Comparison of ENCODE assay signal across 12 cellular contexts in genomic region chr4:164913511-164913910, GRCh38. TPM values are rescaled to one million over a fixed set of nuclear protein-coding genes. Genes with fewer than 3 reads are reported as not detected.
DNase-seq lines count a peak whose midpoint lies in the region; ATAC-seq, FAIRE-seq and TF ChIP-seq lines count a peak whose summit lies in the region.
"Not testable (repeated sequence)": the region's sequence is repeated elsewhere in the genome, so short reads cannot be mapped to it uniquely, and the experiment has no call there.
"Had no signal": no experiment of that assay in that cellular context is flagged by ENCODE, and none has a peak within 500 bp of the region (broad histone marks: within the 10 kb centered on the region; RNA-seq: fewer than 3 reads in every experiment).

No MANE protein-coding gene starts in this region.

- not testable (repeated sequence) for H3K4me3 Mint-ChIP-seq in H9

- not testable (repeated sequence) for H3K14ac ChIP-seq in H9 (ENCODE audit: insufficient read depth, low read length)

- TF ChIP-seq EP300 in HepG2 (IDR thresholded peaks at IDR 0.05; ENCODE audit: low read depth in 2 of 2, low read length in 2 of 2); HepG2 (CRISPR knock-in tag; IDR thresholded peaks at IDR 0.05; ENCODE audit: borderline replicate concordance): not testable (repeated sequence)

- H3K4me2 ChIP-seq in H9 (ENCODE audit: insufficient read depth, insufficient read length, low read length); PC-3 (ENCODE audit: low read length); HepG2 (ENCODE audit: low read depth, low read length): not testable (repeated sequence)

- H2BK12ac ChIP-seq in H9 (ENCODE audit: insufficient read length, low read depth, low read length), result not testable (repeated sequence)

- not testable (repeated sequence) for H3K27ac ChIP-seq in H9 (ENCODE audit: insufficient read length, low read depth, low read length); PC-3 (ENCODE audit: low read length); HepG2 (ENCODE audit: extremely low read length, insufficient read depth, low read length)

- H3K79me1 ChIP-seq in H9 (ENCODE audit: insufficient read depth, low read depth, low read length, poor library complexity, severe bottlenecking), result not testable (repeated sequence)

- intact Hi-C loops in PC-3 (cut with micrococcal nuclease); HepG2 (cut with micrococcal nuclease; ENCODE audit: unreplicated experiment): not testable (repeated sequence)

- not testable (repeated sequence) for H3K4me1 Mint-ChIP-seq in H9

- H3K9me3 ChIP-seq in H9 (ENCODE audit: control insufficient read depth, low read depth, low read length); PC-3 (ENCODE audit: low read length); HepG2 (ENCODE audit: low read length): not testable (repeated sequence)

- not testable (repeated sequence) for H3K56ac ChIP-seq in H9 (ENCODE audit: insufficient read length, low read depth, low read length)

- in situ Hi-C loops in HepG2 (cut with HindIII; ENCODE audit: extremely low pct_ligation_motif_present, low pct_unique_long_range_greater_than_20kb), result not testable (repeated sequence)

- TF ChIP-seq CTCF in D721Med (IDR thresholded peaks at IDR 0.05; ENCODE audit: insufficient read depth, missing control alignments) (peak; percentile 16), H9 (conservative IDR thresholded peaks at IDR 0.05) (peak; percentile 62), PC-3 (conservative IDR thresholded peaks at IDR 0.05; ENCODE audit: low read depth, low read length) (0 out of 2 replicates have a peak, but pooled peaks have one; percentile 15), HepG2 (CRISPR knock-in tag; IDR thresholded peaks at IDR 0.05) (0 out of 2 replicates have a peak, but pooled peaks have one; percentile 5)

- not testable (repeated sequence) for H4K91ac ChIP-seq in H9 (ENCODE audit: insufficient read length, low read depth, low read length)

- H2BK20ac ChIP-seq in H9 (ENCODE audit: low read depth, low read length, poor library complexity, severe bottlenecking), result not testable (repeated sequence)

- POLR2A ChIA-PET in PC-3 (lab: Charles Lee; ENCODE audit: unreplicated experiment); HepG2 (lab: Yijun Ruan, JAX): not testable (repeated sequence)

- not testable (repeated sequence) for H2AFZ ChIP-seq in H9 (ENCODE audit: low read length); PC-3 (ENCODE audit: low read length); HepG2 (ENCODE audit: low read length)

- H3K79me2 ChIP-seq in H9 (ENCODE audit: insufficient read depth, low read length); PC-3 (ENCODE audit: low read length); HepG2 (ENCODE audit: insufficient read depth, low read length): not testable (repeated sequence)

- not testable (repeated sequence) for H3K18ac ChIP-seq in H9 (ENCODE audit: insufficient read length, low read depth, low read length)

- H3K9me2 ChIP-seq in PC-3 (replicated peaks; ENCODE audit: low read length), result not testable (repeated sequence)

- H3K23ac ChIP-seq in H9 (ENCODE audit: insufficient read length, low read depth, low read length), result not testable (repeated sequence)

- H3K4ac ChIP-seq in H9 (ENCODE audit: low read depth, low read length), result not testable (repeated sequence)

- H3K9me3 Mint-ChIP-seq in H9, result not testable (repeated sequence)

- not testable (repeated sequence) for H3K27me3 Mint-ChIP-seq in H9 (ENCODE audit: low read depth)

- not testable (repeated sequence) for H3K27me3 ChIP-seq in H9 (ENCODE audit: insufficient read depth, low read length); PC-3 (ENCODE audit: low read length); HepG2 (ENCODE audit: control insufficient read depth in 1 of 2, insufficient read depth in 2 of 2, low read length in 2 of 2)

- H4K8ac ChIP-seq in H9 (replicated peaks; ENCODE audit: insufficient read length, low read depth, low read length), result not testable (repeated sequence)

- not testable (repeated sequence) for H2BK5ac ChIP-seq in H9 (ENCODE audit: insufficient read length, low read length)

- not testable (repeated sequence) for H4K5ac ChIP-seq in H9 (ENCODE audit: insufficient read length, low read depth, low read length)

- H3K9ac ChIP-seq in H9 (ENCODE audit: extremely low read depth, insufficient read length, low read length); PC-3 (ENCODE audit: low read length); HepG2 (ENCODE audit: insufficient read depth, low read depth, low read length): not testable (repeated sequence)

- not testable (repeated sequence) for H2BK120ac ChIP-seq in H9 (ENCODE audit: low read depth, low read length, poor library complexity, severe bottlenecking)

- H3K36me3 Mint-ChIP-seq in H9 (ENCODE audit: insufficient read depth in 1 of 3, low read depth in 3 of 3), result not testable (repeated sequence)

- DNase-seq in D721Med (ENCODE audit: insufficient read length, low spot score); H9; PC-3; HepG2 (ENCODE audit: low spot score): not testable (repeated sequence)

- not testable (repeated sequence) for H3K4me1 ChIP-seq in H9 (ENCODE audit: insufficient read depth, low read length); PC-3 (ENCODE audit: insufficient read depth, low read length); HepG2 (ENCODE audit: insufficient read depth, low read length)

- CTCF ChIA-PET in PC-3 (lab: Charles Lee); HepG2 (lab: Yijun Ruan, JAX; ENCODE audit: low intra/inter-chr PET ratio, low total read pairs): not testable (repeated sequence)

- WGBS in H9 (ENCODE audit: extremely low coverage, insufficient read length, low lambda C conversion rate), result no CpG with 5 or more reads among the region's 2 CpGs
- WGBS in HepG2 (ENCODE audit: low lambda C conversion rate), result 92% methylated on average over 2 of the region's 2 CpGs

- H3K36me3 ChIP-seq in PC-3 (ENCODE audit: low read depth, low read length); HepG2 (replicated peaks in 1 of 2; ENCODE audit: control insufficient read depth in 1 of 2, insufficient read depth in 2 of 2, low read length in 2 of 2): not testable (repeated sequence)

- H3T11ph ChIP-seq in H9 (ENCODE audit: low read length), result not testable (repeated sequence)

- not testable (repeated sequence) for TF ChIP-seq POLR2A in HepG2 (IDR thresholded peaks at IDR 0.05; ENCODE audit: insufficient read depth in 1 of 2, low read depth in 2 of 2, low read length in 2 of 2)

- not testable (repeated sequence) for H3K4me3 ChIP-seq in PC-3 (ENCODE audit: low read length); HepG2 (replicated peaks in 1 of 3; ENCODE audit: insufficient read depth in 1 of 3, low read depth in 2 of 3, low read length in 3 of 3)

- H2BK15ac ChIP-seq in H9 (ENCODE audit: low read depth, low read length), result not testable (repeated sequence)

- H2AK5ac ChIP-seq in H9 (ENCODE audit: insufficient read length, low read length), result not testable (repeated sequence)

- not testable (repeated sequence) for H3K23me2 ChIP-seq in H9 (ENCODE audit: insufficient read length, low read depth, low read length, poor library complexity, severe bottlenecking)

- not testable (repeated sequence) for FAIRE-seq in D721Med (lab: Jason Lieb, UNC); HepG2 (lab: Jason Lieb, UNC)

- peak; percentile 68 for ATAC-seq in GM18520 (IDR thresholded peaks at IDR 0.05; ENCODE audit: unreplicated experiment)
- ATAC-seq in GM19397 (IDR thresholded peaks at IDR 0.05; ENCODE audit: unreplicated experiment), result peak; percentile 69
- ATAC-seq in HG03045 (IDR thresholded peaks at IDR 0.05; ENCODE audit: unreplicated experiment), result peak; percentile 53
- peak; percentile 84 for ATAC-seq in HG03469 (IDR thresholded peaks at IDR 0.05; ENCODE audit: unreplicated experiment)
- ATAC-seq in PC-3, HepG2: not testable (repeated sequence)

- not testable (repeated sequence) for TF ChIP-seq RAD21 in HepG2 (CRISPR knock-in tag; IDR thresholded peaks at IDR 0.05)

- not testable (repeated sequence) for H3F3A ChIP-seq in PC-3 (ENCODE audit: low read length, unreplicated experiment)

- H4K20me1 ChIP-seq in H9 (ENCODE audit: control insufficient read depth, insufficient read depth, insufficient read length); PC-3 (ENCODE audit: low read length); HepG2 (ENCODE audit: insufficient read depth, low read length): not testable (repeated sequence)

- H3K27ac Mint-ChIP-seq in H9, result peak overlapping the region in 1 of 3 experiments; percentile 64; a peak in 2 of 7 replicates

- BruUV-seq in PC-3 (replicated peaks; lab: Mats Ljungman, UMichigan); HepG2 (replicated peaks; lab: Mats Ljungman, UMichigan): not testable (repeated sequence)

RNA-seq across cellular contexts. Expression of gene APELA, which starts 36.5 kb away (rescaled TPM):
- total RNA-seq in H9 (2021), result 135 and 140 TPM in 2 replicates
- not detected in 2 replicates for total RNA-seq in PC-3 (2014; rRNA removed)
- not detected in 2 replicates for total RNA-seq in HepG2 (2016; rRNA removed; fragmentation: Illumina TruSeq; extraction: Trizol)
- total RNA-seq in HepG2 (2016; cell fraction: cytosol; rRNA removed; fragmentation: Illumina TruSeq; extraction: Trizol; ENCODE audit: low read depth), result not detected in 2 replicates
- not detected in 2 replicates for total RNA-seq in HepG2 (2016; cell fraction: insoluble cytoplasmic fraction; rRNA removed; fragmentation: Illumina TruSeq; extraction: Trizol)
- total RNA-seq in HepG2 (2016; cell fraction: membrane; rRNA removed; fragmentation: Illumina TruSeq; extraction: Trizol), result not detected in 2 replicates
- not detected in 2 replicates for total RNA-seq in HepG2 (2016; cell fraction: nucleus; rRNA removed; fragmentation: Illumina TruSeq; extraction: Trizol)
- not detected in 2 replicates for polyA plus RNA-seq in HepG2 (2011; rRNA removed)
- polyA plus RNA-seq in HepG2 (2011; cell fraction: cytosol; rRNA removed), result not detected in 2 replicates
- not detected in 2 replicates for polyA plus RNA-seq in HepG2 (2011; cell fraction: nucleus; rRNA removed)
- not detected in 2 replicates for polyA plus RNA-seq in HepG2 (2012)
- polyA plus RNA-seq in HepG2 (2016; cell fraction: cytosol; fragmentation: Illumina TruSeq; extraction: Trizol; ENCODE audit: low read depth), result not detected in 2 replicates
- not detected in 2 replicates for polyA plus RNA-seq in HepG2 (2016; cell fraction: insoluble cytoplasmic fraction; fragmentation: Illumina TruSeq; extraction: Trizol; ENCODE audit: low read depth)
- polyA plus RNA-seq in HepG2 (2016; cell fraction: membrane; fragmentation: Illumina TruSeq; extraction: Trizol; ENCODE audit: low read depth), result not detected in 2 replicates
- not detected in 2 replicates for polyA plus RNA-seq in HepG2 (2016; cell fraction: nucleus; fragmentation: Illumina TruSeq; extraction: Trizol; ENCODE audit: insufficient read depth, low read depth)
- polyA minus RNA-seq in HepG2 (2011; rRNA and poly(A)+ RNA removed; ENCODE audit: low replicate concordance), result not detected in 2 replicates
- polyA minus RNA-seq in HepG2 (2011; cell fraction: cytosol; rRNA and poly(A)+ RNA removed), result not detected in 2 replicates
- not detected in 2 replicates for polyA minus RNA-seq in HepG2 (2011; cell fraction: nucleus; rRNA and poly(A)+ RNA removed)
- total RNA-seq: activated CD8-positive, alpha-beta T cell treated with anti-CD3 and anti-CD28 coated beads for 36 hours; PC-9; skeletal muscle tissue; subcutaneous adipose tissue had no signal

Comparison
In these comparisons a context has a peak if more than half of its experiments do, and no peak if none do; other contexts are left out.
1. CTCF ChIP-seq: peak in every context shown above with its lines; median percentile 62 in H9; 16 in D721Med; 15 in PC-3; 5 in HepG2.
2. RNA of gene APELA, which starts 36.5 kb away (total RNA-seq): 135 to 140 TPM in H9; not detected in PC-3 and not detected in HepG2; every median in the first group is over 100 times any median in the second.